Comparison of ENCODE assay signal across 25 cellular contexts in genomic region chr9:132155514-132155913, GRCh38. TPM values are rescaled to one million over a fixed set of nuclear protein-coding genes. Genes with fewer than 3 reads are reported as not detected.
DNase-seq lines count a peak whose midpoint lies in the region; ATAC-seq, FAIRE-seq and TF ChIP-seq lines count a peak whose summit lies in the region.
"Had no signal": no experiment of that assay in that cellular context is flagged by ENCODE, and none has a peak within 500 bp of the region (broad histone marks: within the 10 kb centered on the region; RNA-seq: fewer than 3 reads in every experiment).

No MANE protein-coding gene starts in this region.

- no peak overlapping the region for H4K91ac ChIP-seq in H1 (replicated peaks; ENCODE audit: insufficient read length, low read length)

- no peak for FAIRE-seq in H1 (lab: Jason Lieb, UNC)
- FAIRE-seq: A204.1, GM12878, GM12892, GM18507 had no signal

- H3K36me3 Mint-ChIP-seq in GM23338 (ENCODE audit: low read depth), result no peaks in the 10 kb centered on the region
- H3K36me3 Mint-ChIP-seq: CD14-positive monocyte; CD4-positive, alpha-beta memory T cell; CD4-positive, CD25-positive, alpha-beta regulatory T cell; CD8-positive, alpha-beta memory T cell had no signal

- H2BK12ac ChIP-seq in H1 (ENCODE audit: low read depth, low read length), result no peak overlapping the region

- no peak overlapping the region for H4K8ac ChIP-seq in H1 (ENCODE audit: extremely low read depth, insufficient read depth, low read length)

- TF ChIP-seq POLR2A in H1 (IDR thresholded peaks at IDR 0.05; ENCODE audit: control extremely low read depth in 1 of 2, low read depth in 2 of 2, low read length in 2 of 2), result no peak

- peaks cover 36% of the 10 kb centered on the region for H3K27me3 Mint-ChIP-seq in GM23338 (ENCODE audit: insufficient read depth, low read depth, poor library complexity)

- H3K27ac Mint-ChIP-seq in GM23338, result no peak overlapping the region; the same call in 1 of the 2 replicates
- H3K27ac Mint-ChIP-seq: CD14-positive monocyte; CD4-positive, CD25-positive, alpha-beta regulatory T cell had no signal

- POLR2A ChIA-PET in H1 (lab: Charles Lee; ENCODE audit: partially characterized antibody), result interaction anchor here (0.6 to 1.7 kb wide), 2 partner anchors 8 to 20 kb away, joined by 3 to 7 read pairs; no protein-coding TSS in a partner anchor

- no peaks in the 10 kb centered on the region for H3K23me2 ChIP-seq in H1 (ENCODE audit: low read depth, low read length)

- no peak for TF ChIP-seq RAD21 in H1 (IDR thresholded peaks at IDR 0.05 in 1 of 2, conservative IDR thresholded peaks at IDR 0.05 in 1 of 2; ENCODE audit: low read depth in 2 of 2, low read length in 2 of 2)

- no peak overlapping the region; a peak in 1 of 7 replicates for H3K9ac ChIP-seq in H1 (replicated peaks in 1 of 4; ENCODE audit: extremely low read depth in 1 of 4, low read depth in 3 of 4, low read length in 3 of 4)
- H3K9ac ChIP-seq: BLaER1 had no signal

- H3K9me2 ChIP-seq in GM23338 (ENCODE audit: insufficient read depth), result no peaks in the 10 kb centered on the region

- DNase-seq in GM23338 (ENCODE audit: low spot score) (no peak), H1 (ENCODE audit: low read depth in 1 of 2, low spot score in 2 of 2) (no peak), osteoblast (ENCODE audit: insufficient read length, low spot score, missing footprints) (peak; percentile 55), NCI-H187 treated with DMSO at 0.1 percent for 48 hours (lab: John Stamatoyannopoulos, UW) (no peak), right atrium auricular region (ENCODE audit: low spot score) (no peak)
- DNase-seq: 8988T; ACHN; BE2C; CD4-positive, alpha-beta memory T cell; CD4-positive, CD25-positive, alpha-beta regulatory T cell; CD8-positive, alpha-beta memory T cell; COR-L47; DMS 273 treated with DMSO at 0.1 percent for 48 hours; DMS153; DMS53; DMS79; DND-41; EL; GDM1 had no signal

- H3K79me1 ChIP-seq in H1 (ENCODE audit: low read depth, low read length), result no peaks in the 10 kb centered on the region

- 93% methylated on average over 7 of the region's 7 CpGs; no CpG with 5 or more reads in 1 of the 2 experiments for WGBS in H1 (ENCODE audit: extremely low coverage in 1 of 2, insufficient coverage in 1 of 2, insufficient read length in 1 of 2, insufficient replicate concordance in 2 of 2, low coverage in 1 of 2, low lambda C conversion rate in 2 of 2, missing lambda C conversion rate in 1 of 2), 2 experiments

- peak overlapping the region; percentile 84 for H2AK5ac ChIP-seq in H1 (ENCODE audit: low read depth, low read length)

- H3K9me3 ChIP-seq in H1 (ENCODE audit: insufficient read depth in 2 of 2, low read depth in 1 of 2, low read length in 1 of 2) (no peaks in the 10 kb centered on the region), osteoblast (ENCODE audit: low read depth, low read length) (no peaks in the 10 kb centered on the region), right atrium auricular region (no peaks in the 10 kb centered on the region)
- H3K9me3 ChIP-seq: BE2C, BLaER1 had no signal

- ATAC-seq in GM23338, result no peak
- ATAC-seq: GM12878 had no signal

- H2BK15ac ChIP-seq in H1 (ENCODE audit: low read length), result no peak overlapping the region; the same call in 1 of the 2 replicates

- no peaks in the 10 kb centered on the region for H4K20me1 ChIP-seq in GM23338 (replicated peaks; ENCODE audit: insufficient read depth)
- H4K20me1 ChIP-seq in H1 (replicated peaks in 1 of 2; ENCODE audit: control insufficient read depth in 1 of 2, insufficient read depth in 2 of 2, low read length in 2 of 2), result peaks cover 0 to 2% of the 10 kb centered on the region in 2 experiments
- H4K20me1 ChIP-seq in osteoblast (ENCODE audit: insufficient read depth, low read length), result no peaks in the 10 kb centered on the region
- H4K20me1 ChIP-seq: BLaER1 had no signal

- H3K27ac ChIP-seq in GM23338 (ENCODE audit: low read depth) (no peak overlapping the region), H1 (ENCODE audit: low read depth, low read length) (no peak overlapping the region), osteoblast (ENCODE audit: low read depth, low read length) (no peak overlapping the region), right atrium auricular region (no peak overlapping the region)
- H3K27ac ChIP-seq: BLaER1 had no signal

- H3K4me3 ChIP-seq in GM23338 (no peak overlapping the region), H1 (ENCODE audit: extremely low read depth in 1 of 4, insufficient read depth in 2 of 4, low read depth in 3 of 4, low read length in 4 of 4) (no peak overlapping the region), osteoblast (ENCODE audit: insufficient read depth, low read length) (no peak overlapping the region), right atrium auricular region (no peak overlapping the region)
- H3K4me3 ChIP-seq: BLaER1, GM12878 had no signal

- no peak for TF ChIP-seq EP300 in H1 (IDR thresholded peaks at IDR 0.05; ENCODE audit: borderline replicate concordance in 1 of 2, low read depth in 2 of 2, low read length in 2 of 2)

- H3K9me3 Mint-ChIP-seq in GM23338, result no peaks in the 10 kb centered on the region
- H3K9me3 Mint-ChIP-seq: CD14-positive monocyte; CD4-positive, alpha-beta memory T cell; CD4-positive, CD25-positive, alpha-beta regulatory T cell; CD8-positive, alpha-beta memory T cell had no signal

- CTCF ChIA-PET in H1 (lab: Charles Lee; ENCODE audit: partially characterized antibody), result interaction anchor here (1.2 to 6.6 kb wide), 6 partner anchors 11 to 97 kb away, joined by 3 to 26 read pairs (median 4); no protein-coding TSS in a partner anchor

- H3K79me2 ChIP-seq in GM23338 (replicated peaks; ENCODE audit: insufficient read depth) (no peaks in the 10 kb centered on the region), H1 (ENCODE audit: control insufficient read depth in 1 of 2, insufficient read depth in 2 of 2, low read length in 2 of 2) (no peaks in the 10 kb centered on the region), osteoblast (ENCODE audit: insufficient read depth, low read length) (no peaks in the 10 kb centered on the region)

- peak overlapping the region; percentile 18 for H2BK120ac ChIP-seq in H1 (replicated peaks; ENCODE audit: low read depth, low read length)

- H3K4me1 ChIP-seq in GM23338 (ENCODE audit: insufficient read depth), result peaks cover 11% of the 10 kb centered on the region
- H3K4me1 ChIP-seq in H1 (replicated peaks in 1 of 4; ENCODE audit: control insufficient read depth in 3 of 4, insufficient read depth in 4 of 4, low read length in 3 of 4), result peaks cover 0 to 13% (median 8%) of the 10 kb centered on the region in 4 experiments; a peak in 5 of 7 replicates
- no peaks in the 10 kb centered on the region for H3K4me1 ChIP-seq in osteoblast (ENCODE audit: insufficient read depth, low read length)
- H3K4me1 ChIP-seq in right atrium auricular region, result no peaks in the 10 kb centered on the region
- H3K4me1 ChIP-seq: BE2C had no signal

- H3F3A ChIP-seq in GM23338 (replicated peaks; ENCODE audit: low read depth), result 0 out of 2 replicates have a peak, but pooled peaks cover 5% of the 10 kb centered on the region

- H2AFZ ChIP-seq in GM23338, result peak overlapping the region; percentile 95; the same call in 1 of the 2 replicates
- H2AFZ ChIP-seq in H1 (ENCODE audit: low read length), result no peak overlapping the region
- no peak overlapping the region for H2AFZ ChIP-seq in osteoblast (ENCODE audit: low read length)

- H3K18ac ChIP-seq in H1 (ENCODE audit: extremely low read depth, low read length), result no peak overlapping the region

- H3K4me2 ChIP-seq in GM23338, result no peak overlapping the region
- no peak overlapping the region for H3K4me2 ChIP-seq in H1 (ENCODE audit: insufficient read depth in 1 of 2, low read depth in 2 of 2, low read length in 2 of 2)
- H3K4me2 ChIP-seq in osteoblast (ENCODE audit: insufficient read depth, low read length), result no peak overlapping the region

- no peak overlapping the region for H3K4me3 Mint-ChIP-seq in GM23338
- H3K4me3 Mint-ChIP-seq: CD4-positive, alpha-beta memory T cell; CD8-positive, alpha-beta memory T cell had no signal

- no peak overlapping the region for H3K23ac ChIP-seq in H1 (ENCODE audit: insufficient read length)

- H3K56ac ChIP-seq in H1 (replicated peaks; ENCODE audit: insufficient read length, low read depth, low read length), result no peak overlapping the region

- no peak overlapping the region for H4K5ac ChIP-seq in H1 (ENCODE audit: insufficient read length, low read depth, low read length)

- H3K27me3 ChIP-seq in GM23338 (ENCODE audit: insufficient read depth) (peaks cover 20% of the 10 kb centered on the region), H1 (replicated peaks in 1 of 4; ENCODE audit: control insufficient read depth in 3 of 4, extremely low read depth in 1 of 4, insufficient read depth in 3 of 4, low read length in 3 of 4) (peaks cover 0 to 19% (median 5%) of the 10 kb centered on the region in 4 experiments; a peak in 5 of 7 replicates), osteoblast (ENCODE audit: insufficient read depth, low read length) (peaks cover 78% of the 10 kb centered on the region), right atrium auricular region (no peaks in the 10 kb centered on the region)
- H3K27me3 ChIP-seq: BLaER1 had no signal

- H2BK5ac ChIP-seq in H1 (ENCODE audit: low read depth, low read length), result no peak overlapping the region

- H2BK20ac ChIP-seq in H1 (ENCODE audit: low read length), result no peak overlapping the region

- H3K36me3 ChIP-seq in GM23338 (ENCODE audit: insufficient read depth), result no peaks in the 10 kb centered on the region
- H3K36me3 ChIP-seq in H1 (ENCODE audit: control insufficient read depth in 2 of 4, insufficient read depth in 4 of 4, low read length in 3 of 4), result no peaks in the 10 kb centered on the region
- no peaks in the 10 kb centered on the region for H3K36me3 ChIP-seq in osteoblast (ENCODE audit: insufficient read depth, low read length)
- H3K36me3 ChIP-seq in right atrium auricular region, result no peaks in the 10 kb centered on the region
- H3K36me3 ChIP-seq: BE2C, BLaER1 had no signal

- H3K4ac ChIP-seq in H1 (replicated peaks; ENCODE audit: insufficient read length, low read depth, low read length), result peak overlapping the region; percentile 19

- no peak overlapping the region for H3K14ac ChIP-seq in H1 (ENCODE audit: insufficient read length)

- TF ChIP-seq CTCF in GM23338 (conservative IDR thresholded peaks at IDR 0.05; ENCODE audit: low read depth in 2 of 2) (no peak), H1 (IDR thresholded peaks at IDR 0.05; ENCODE audit: control extremely low read depth in 1 of 3, insufficient read depth in 1 of 3, low read depth in 1 of 3, low read length in 3 of 3) (no peak), osteoblast (IDR thresholded peaks at IDR 0.05; ENCODE audit: extremely low read depth, low read depth, low read length) (no peak), right atrium auricular region (IDR thresholded peaks at IDR 0.05) (no peak)

- H3K4me1 Mint-ChIP-seq in GM23338, result peaks cover 26% of the 10 kb centered on the region

RNA-seq across cellular contexts. Expression of gene NTNG2, which starts 6.3 kb away (rescaled TPM):
- total RNA-seq in GM23338 (2014; rRNA removed; shearing (Covaris generic)), result 0.39 and 1.7 TPM in 2 replicates
- 0.42 and 0.99 TPM in 2 replicates for polyA plus RNA-seq in GM23338 (2016; fragmentation: Nextera tagmentation; extraction: Ambion mirVana)
- total RNA-seq in H1 (2021; fragmentation: NEBNext Ultra II Directional; extraction: Animal tissue kit (Norgen Biotek cat#: 25700)), result 0.52 and 1.4 TPM in 2 replicates
- polyA plus RNA-seq in H1 (2011; rRNA removed), result 1.2 and 1.5 TPM in 2 replicates
- 2.6 TPM for polyA plus RNA-seq in H1 (2011; cell fraction: cytosol; rRNA removed)
- polyA plus RNA-seq in H1 (2011; cell fraction: nucleus; rRNA removed), result 2.6 TPM
- polyA plus RNA-seq in H1 (2012, experiment 1 of 2), result 0.29 to 2.3 TPM (median 1.3 TPM) in 4 replicates
- polyA plus RNA-seq in H1 (2012, experiment 2 of 2), result 0.37 TPM
- polyA plus RNA-seq in H1 (2013, experiment 1 of 2), result 0.30 TPM
- 0.61 TPM for polyA plus RNA-seq in H1 (2013, experiment 2 of 2)
- polyA minus RNA-seq in H1 (2011; rRNA and poly(A)+ RNA removed), result 0.57 and 0.80 TPM in 2 replicates
- polyA minus RNA-seq in H1 (2011; cell fraction: cytosol; rRNA and poly(A)+ RNA removed), result 1.7 TPM
- polyA minus RNA-seq in H1 (2011; cell fraction: nucleus; rRNA and poly(A)+ RNA removed), result 1.1 TPM
- 9.4 and 13.0 TPM in 2 replicates for total RNA-seq in osteoblast
- total RNA-seq in right atrium auricular region, result 10 to 100 TPM in 1 of 2 donors, 1 to 10 TPM in 1; 5.2 to 16.9 TPM
